Comparison of ENCODE assay signal across 17 cellular contexts in the genomic region with DNA sequence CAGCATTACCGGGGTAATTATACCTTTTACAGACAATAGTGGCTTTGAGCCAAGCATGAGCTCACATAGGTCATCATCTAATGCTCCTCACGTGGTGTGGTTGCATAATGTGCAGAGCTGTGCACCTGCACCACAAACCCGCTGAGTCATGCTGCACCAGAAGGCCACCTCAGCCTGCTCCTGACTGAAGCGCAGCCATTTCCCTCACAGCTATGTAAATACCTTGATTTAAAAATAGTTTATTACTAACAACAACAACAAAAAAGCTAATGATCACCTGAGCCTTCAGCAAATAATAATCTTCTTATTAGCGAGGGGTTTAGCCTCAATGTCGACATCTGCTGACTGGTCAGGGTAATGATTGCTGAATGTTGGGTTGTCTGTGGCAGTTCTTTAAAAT.
A peak's percentile ranks its signal among the peaks of the same experiment; 100 is the strongest.
DNase-seq lines count a peak whose midpoint lies in the region; ATAC-seq and TF ChIP-seq lines count a peak whose summit lies in the region.
"Had no signal": no experiment of that assay in that cellular context is flagged by ENCODE, and none has a peak within 500 bp of the region (broad histone marks: within the 10 kb centered on the region; RNA-seq: fewer than 3 reads in every experiment).

No MANE protein-coding gene starts in this region.

- ATAC-seq in GM19397 (IDR thresholded peaks at IDR 0.05; ENCODE audit: unreplicated experiment) = no peak
- ATAC-seq in naive thymus-derived CD4-positive, alpha-beta T cell = no peak
- ATAC-seq: CD8-positive, alpha-beta T cell; gastroesophageal sphincter; pancreas had no signal

- no peak overlapping the region for H3K27ac Mint-ChIP-seq in naive thymus-derived CD4-positive, alpha-beta T cell
- H3K27ac Mint-ChIP-seq: CD8-positive, alpha-beta T cell; memory B cell had no signal

- no peak for TF ChIP-seq POLR2A in uterus (IDR thresholded peaks at IDR 0.05)

- H3K4me3 ChIP-seq in BE2C (ENCODE audit: low read depth, low read length) = no peak overlapping the region
- H3K4me3 ChIP-seq in GM12875 (ENCODE audit: low read depth, low read length) = no peak overlapping the region
- H3K4me3 ChIP-seq in fibroblast of pulmonary artery (replicated peaks; ENCODE audit: low read depth, low read length) = no peak overlapping the region
- no peak overlapping the region for H3K4me3 ChIP-seq in naive thymus-derived CD4-positive, alpha-beta T cell (ENCODE audit: low read length)
- H3K4me3 ChIP-seq in uterus = no peak overlapping the region
- H3K4me3 ChIP-seq: colonic mucosa, gastroesophageal sphincter, MG63, pancreas had no signal

- H3K9me3 ChIP-seq in BE2C (no peaks in the 10 kb centered on the region), uterus (no peaks in the 10 kb centered on the region)
- peaks cover 0 to 16% (median 0%) of the 10 kb centered on the region in 3 experiments for H3K9me3 ChIP-seq in naive thymus-derived CD4-positive, alpha-beta T cell (ENCODE audit: control insufficient read depth in 2 of 3, low read length in 3 of 3)
- H3K9me3 ChIP-seq: colonic mucosa, gastroesophageal sphincter, MG63, pancreas had no signal

- CTCF ChIA-PET in naive thymus-derived CD4-positive, alpha-beta T cell (lab: Charles Lee) = no interaction called here

- POLR2A ChIA-PET in naive thymus-derived CD4-positive, alpha-beta T cell (lab: Charles Lee) = no interaction called here

- H3K36me3 ChIP-seq in BE2C (no peaks in the 10 kb centered on the region), uterus (no peaks in the 10 kb centered on the region)
- peaks cover 0 to 6% (median 0%) of the 10 kb centered on the region in 3 experiments for H3K36me3 ChIP-seq in naive thymus-derived CD4-positive, alpha-beta T cell (ENCODE audit: control insufficient read depth in 2 of 3, insufficient read depth in 3 of 3, low read length in 3 of 3)
- H3K36me3 ChIP-seq: colonic mucosa, pancreas had no signal

- H3K27me3 Mint-ChIP-seq in naive thymus-derived CD4-positive, alpha-beta T cell = no peaks in the 10 kb centered on the region
- H3K27me3 Mint-ChIP-seq: memory B cell had no signal

- TF ChIP-seq CTCF in BE2C (IDR thresholded peaks at IDR 0.05; ENCODE audit: low read depth, low read length) (peak; percentile 24), GM12875 (IDR thresholded peaks at IDR 0.05; ENCODE audit: borderline replicate concordance, insufficient read depth, low read depth, low read length) (0 out of 2 replicates have a peak, but pooled peaks have one; percentile 17), fibroblast of pulmonary artery (IDR thresholded peaks at IDR 0.05; ENCODE audit: low read length, missing control alignments) (no peak), uterus (IDR thresholded peaks at IDR 0.05) (no peak)

- H3K4me1 ChIP-seq in BE2C (no peaks in the 10 kb centered on the region), uterus (no peaks in the 10 kb centered on the region)
- H3K4me1 ChIP-seq in naive thymus-derived CD4-positive, alpha-beta T cell (ENCODE audit: control insufficient read depth in 2 of 2, insufficient read depth in 2 of 2, low read length in 2 of 2) = no peaks in the 10 kb centered on the region
- H3K4me1 ChIP-seq: colonic mucosa, gastroesophageal sphincter, pancreas had no signal

- peaks cover 4 to 37% (median 18%) of the 10 kb centered on the region in 11 donors for H3K9me3 Mint-ChIP-seq in naive thymus-derived CD4-positive, alpha-beta T cell

- no peak overlapping the region for H3K27ac ChIP-seq in naive thymus-derived CD4-positive, alpha-beta T cell (ENCODE audit: low read depth, low read length)
- H3K27ac ChIP-seq in uterus = no peak overlapping the region
- H3K27ac ChIP-seq: colonic mucosa, gastroesophageal sphincter, pancreas had no signal

- no peak overlapping the region for H3K4me3 Mint-ChIP-seq in naive thymus-derived CD4-positive, alpha-beta T cell
- H3K4me3 Mint-ChIP-seq: CD8-positive, alpha-beta T cell; memory B cell had no signal

- H3K27me3 ChIP-seq in BE2C = no peaks in the 10 kb centered on the region
- no peaks in the 10 kb centered on the region for H3K27me3 ChIP-seq in naive thymus-derived CD4-positive, alpha-beta T cell (ENCODE audit: control insufficient read depth in 2 of 2, insufficient read depth in 2 of 2, low read length in 2 of 2)
- H3K27me3 ChIP-seq in uterus = no peaks in the 10 kb centered on the region
- H3K27me3 ChIP-seq: colonic mucosa, gastroesophageal sphincter, MG63, pancreas had no signal

- H3K4me1 Mint-ChIP-seq in naive thymus-derived CD4-positive, alpha-beta T cell = peaks cover 0 to 7% (median 0%) of the 10 kb centered on the region in 7 donors
- H3K4me1 Mint-ChIP-seq: memory B cell had no signal

- H3K36me3 Mint-ChIP-seq in naive thymus-derived CD4-positive, alpha-beta T cell = peaks cover 18 to 60% (median 47%) of the 10 kb centered on the region in 5 donors

- DNase-seq in BE2C = peak; percentile 16
- peak; percentile 23 for DNase-seq in RKO (ENCODE audit: low spot score)
- peak; percentile 33 for DNase-seq in fibroblast of pulmonary artery (ENCODE audit: low read depth)
- DNase-seq in naive thymus-derived CD4-positive, alpha-beta T cell = no peak
- no peak for DNase-seq in NK-92 treated with Interleukin-12 subunit alpha and Interleukin-12 subunit beta, amount 100 ng/mL, for 24 hours (lab: John Stamatoyannopoulos, UW)
- DNase-seq in uterus = no peak
- DNase-seq: activated CD4-positive, alpha-beta T cell treated with anti-CD3 and anti-CD28 coated beads, Interleukin-2, amount 50 U/mL, for 48 hours; activated naive CD4-positive, alpha-beta T cell treated with Interleukin-2 at 50 U/mL for 16 hours; CD8-positive, alpha-beta T cell; colonic mucosa; MG63; T-helper 1 cell had no signal

- intact Hi-C loops in naive thymus-derived CD4-positive, alpha-beta T cell (cut with micrococcal nuclease) = no loop called here
- intact Hi-C loops in uterus (cut with DNase I; ENCODE audit: low total_unique reads) = no loop called here

Comparison
In these comparisons a context has a peak if more than half of its experiments do, and no peak if none do; other contexts are left out.
1. DNase-seq: peak in BE2C (single experiment), RKO (single experiment) and fibroblast of pulmonary artery (single experiment); none in naive thymus-derived CD4-positive, alpha-beta T cell (0 of 9), NK-92 treated with Interleukin-12 subunit alpha and Interleukin-12 subunit beta, amount 100 ng/mL, for 24 hours (single experiment) and uterus (0 of 2).
2. CTCF ChIP-seq: peak in BE2C (single experiment) and GM12875 (single experiment); none in fibroblast of pulmonary artery (single experiment) and uterus (0 of 4).